Comparison of ENCODE assay signal across 11 cellular contexts in the genomic region with DNA sequence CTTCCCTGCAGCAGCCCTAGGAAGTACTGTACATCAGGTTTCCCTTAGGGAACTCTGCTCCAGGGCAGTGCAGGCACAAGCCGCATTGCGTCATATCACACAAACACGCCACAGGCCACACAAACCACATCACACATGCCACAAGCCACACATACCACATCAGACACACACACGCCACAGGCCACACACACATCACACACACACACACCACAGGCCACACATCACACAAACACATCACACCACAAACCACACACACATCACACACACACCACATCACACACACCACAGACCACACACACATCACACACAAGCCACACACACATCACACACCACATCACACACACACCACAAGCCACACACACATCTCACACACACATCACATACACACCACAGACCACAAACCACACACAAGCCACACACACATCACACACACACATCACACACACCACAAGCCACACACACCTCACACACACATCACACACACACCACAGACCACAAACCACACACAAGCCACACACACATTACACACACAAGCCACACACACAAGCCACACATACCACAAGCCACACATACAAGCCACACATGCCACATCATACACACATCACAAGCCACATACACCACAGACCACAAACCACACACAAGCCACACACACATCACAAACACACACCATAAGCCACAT. TPM values are rescaled to one million over a fixed set of nuclear protein-coding genes. Genes with fewer than 3 reads are reported as not detected.
DNase-seq lines count a peak whose midpoint lies in the region; ATAC-seq and TF ChIP-seq lines count a peak whose summit lies in the region.
"Had no signal": no experiment of that assay in that cellular context is flagged by ENCODE, and none has a peak within 500 bp of the region (broad histone marks: within the 10 kb centered on the region; RNA-seq: fewer than 3 reads in every experiment).

No MANE protein-coding gene starts in this region.

- ATAC-seq in activated CD4-positive, alpha-beta T cell treated with anti-CD3 and anti-CD28 coated beads for 36 hours = peak; percentile 34
- no peak for ATAC-seq in left lung

- no peaks in the 10 kb centered on the region for H3K4me1 Mint-ChIP-seq in activated CD4-positive, alpha-beta T cell treated with anti-CD3 and anti-CD28 coated beads for 36 hours

- peaks cover 6% of the 10 kb centered on the region for H3K27me3 Mint-ChIP-seq in activated CD4-positive, alpha-beta T cell treated with anti-CD3 and anti-CD28 coated beads for 36 hours
- H3K27me3 Mint-ChIP-seq: progenitor cell of endocrine pancreas had no signal

- DNase-seq in activated CD4-positive, alpha-beta T cell treated with anti-CD3 and anti-CD28 coated beads for 36 hours = peak; percentile 51
- DNase-seq in activated CD4-positive, alpha-beta T cell treated with anti-CD3 and anti-CD28 coated beads, Interleukin-2, amount 50 U/mL, for 4 hours = no peak
- DNase-seq in T follicular helper cell (ENCODE audit: low read depth) (peak; percentile 6), hypothalamus (lab: John Stamatoyannopoulos, UW) (no peak), left lung (no peak), WERI-Rb-1 (no peak)
- DNase-seq in central memory CD4-positive, alpha-beta T cell = peak; percentile 34
- DNase-seq in stimulated activated CD8-positive, alpha-beta memory T cell treated with anti-CD3 and anti-CD28 coated beads, Interleukin-7, amount 100 ng/mL, for 4 hours (ENCODE audit: low read depth in 2 of 2) = peak; percentile 13 to 18
- DNase-seq: cortex of kidney, KBM-7 had no signal

- H3K9me3 ChIP-seq in left lung (peaks cover 0 to 3% of the 10 kb centered on the region in 2 donors), WERI-Rb-1 (ENCODE audit: severe bottlenecking) (no peaks in the 10 kb centered on the region)

- no peak overlapping the region for H3K27ac ChIP-seq in left lung
- H3K27ac ChIP-seq in WERI-Rb-1 = no peak overlapping the region

- CTCF ChIA-PET in activated CD4-positive, alpha-beta T cell treated with anti-CD3 and anti-CD28 coated beads for 36 hours (lab: Charles Lee) = no interaction called here

- peaks cover 0 to 8% of the 10 kb centered on the region in 2 donors for H3K4me1 ChIP-seq in left lung

- POLR2A ChIA-PET in activated CD4-positive, alpha-beta T cell treated with anti-CD3 and anti-CD28 coated beads for 36 hours (lab: Charles Lee) = no interaction called here

- H3K36me3 ChIP-seq in left lung (no peaks in the 10 kb centered on the region), WERI-Rb-1 (no peaks in the 10 kb centered on the region)

- H3K4me3 ChIP-seq in left lung (no peak overlapping the region), WERI-Rb-1 (ENCODE audit: low read depth, low read length) (no peak overlapping the region)

- intact Hi-C loops in activated CD4-positive, alpha-beta T cell treated with anti-CD3 and anti-CD28 coated beads for 36 hours (cut with DNase I, micrococcal nuclease) = no loop called here
- intact Hi-C loops in left lung (cut with DNase I) = no loop called here

- H3K27me3 ChIP-seq in left lung (no peaks in the 10 kb centered on the region), WERI-Rb-1 (ENCODE audit: insufficient read depth, low read depth, severe bottlenecking) (no peaks in the 10 kb centered on the region)

- TF ChIP-seq CTCF in left lung (IDR thresholded peaks at IDR 0.05) (no peak), WERI-Rb-1 (IDR thresholded peaks at IDR 0.05; ENCODE audit: low read depth, low read length) (no peak)

- no peaks in the 10 kb centered on the region for H3K36me3 Mint-ChIP-seq in activated CD4-positive, alpha-beta T cell treated with anti-CD3 and anti-CD28 coated beads for 36 hours (ENCODE audit: low read depth)

- no peak overlapping the region for H3K27ac Mint-ChIP-seq in activated CD4-positive, alpha-beta T cell treated with anti-CD3 and anti-CD28 coated beads for 36 hours
- H3K27ac Mint-ChIP-seq: progenitor cell of endocrine pancreas had no signal

- no peak overlapping the region for H3K4me3 Mint-ChIP-seq in activated CD4-positive, alpha-beta T cell treated with anti-CD3 and anti-CD28 coated beads for 36 hours

- no peaks in the 10 kb centered on the region for H3K9me3 Mint-ChIP-seq in activated CD4-positive, alpha-beta T cell treated with anti-CD3 and anti-CD28 coated beads for 36 hours (ENCODE audit: low read depth)

RNA-seq across cellular contexts. Expression of a gene that starts 53.5 kb away (rescaled TPM):
- 10 to 100 TPM; 41.0 to 57.0 TPM for total RNA-seq in activated CD4-positive, alpha-beta T cell treated with anti-CD3 and anti-CD28 coated beads for 36 hours
- 10 to 100 TPM; 19.7 to 23.5 TPM for total RNA-seq in left lung

RNA-seq across cellular contexts. Expression of a gene that starts 55.9 kb away (rescaled TPM):
- not detected for total RNA-seq in activated CD4-positive, alpha-beta T cell treated with anti-CD3 and anti-CD28 coated beads for 36 hours
- not detected for total RNA-seq in left lung
- total RNA-seq: progenitor cell of endocrine pancreas had no signal

Comparison
In these comparisons a context has a peak if more than half of its experiments do, and no peak if none do; other contexts are left out.
1. DNase-seq: peak in activated CD4-positive, alpha-beta T cell treated with anti-CD3 and anti-CD28 coated beads for 36 hours (single experiment), T follicular helper cell (single experiment), central memory CD4-positive, alpha-beta T cell (single experiment) and stimulated activated CD8-positive, alpha-beta memory T cell treated with anti-CD3 and anti-CD28 coated beads, Interleukin-7, amount 100 ng/mL, for 4 hours (2 of 2); none in activated CD4-positive, alpha-beta T cell treated with anti-CD3 and anti-CD28 coated beads, Interleukin-2, amount 50 U/mL, for 4 hours (0 of 2), hypothalamus (0 of 51), left lung (0 of 2) and WERI-Rb-1 (single experiment).